Comparison of ENCODE assay signal across 2 cellular contexts in the genomic region with DNA sequence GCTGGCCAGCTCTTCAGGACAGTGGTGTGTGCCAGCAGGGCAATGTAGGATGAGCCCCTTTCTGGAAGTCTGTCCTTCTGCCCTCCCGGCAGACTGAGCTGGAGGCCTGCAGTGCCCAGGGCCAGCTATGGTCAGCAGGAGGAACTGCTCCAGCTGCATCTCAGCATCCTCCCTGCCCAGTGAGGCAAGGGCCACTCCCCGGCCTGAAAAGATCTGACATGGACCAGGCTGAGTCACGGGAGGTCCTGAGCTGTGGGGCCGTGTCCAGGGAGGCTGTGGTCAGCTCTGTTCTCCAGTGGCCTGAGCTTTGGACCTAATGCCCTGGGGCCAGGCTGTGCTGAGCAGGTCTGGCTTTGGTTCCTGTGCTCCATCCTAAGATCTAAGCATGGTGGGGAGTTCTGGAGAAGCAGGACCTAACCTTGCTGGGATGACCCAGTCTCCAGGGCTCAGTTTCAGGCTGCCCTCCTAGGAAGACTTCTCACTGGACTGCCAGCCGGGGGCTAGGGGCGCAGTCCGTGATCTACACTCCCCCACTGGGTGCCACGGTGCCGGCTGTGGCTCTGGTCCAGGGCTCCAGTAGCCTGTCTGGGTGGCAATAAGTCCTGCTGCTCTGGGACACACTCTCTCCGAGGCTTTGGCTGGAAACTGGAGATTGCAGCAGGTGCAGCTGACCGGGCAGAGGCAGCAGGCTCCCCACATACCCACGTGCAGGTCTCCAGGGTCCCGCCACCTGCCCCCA.
TF ChIP-seq lines count a peak whose summit lies in the region.

No MANE protein-coding gene starts in this region.

TF ChIP-seq in IMR-90, 13 proteins besides CTCF, POLR2A, EP300 and RAD21:
- TF ChIP-seq FOS (IDR thresholded peaks at IDR 0.05; ENCODE audit: low read depth, low read length), result no peak
- no peak for TF ChIP-seq CEBPB (IDR thresholded peaks at IDR 0.05; ENCODE audit: low read depth, low read length)
- TF ChIP-seq, protein P1, sequence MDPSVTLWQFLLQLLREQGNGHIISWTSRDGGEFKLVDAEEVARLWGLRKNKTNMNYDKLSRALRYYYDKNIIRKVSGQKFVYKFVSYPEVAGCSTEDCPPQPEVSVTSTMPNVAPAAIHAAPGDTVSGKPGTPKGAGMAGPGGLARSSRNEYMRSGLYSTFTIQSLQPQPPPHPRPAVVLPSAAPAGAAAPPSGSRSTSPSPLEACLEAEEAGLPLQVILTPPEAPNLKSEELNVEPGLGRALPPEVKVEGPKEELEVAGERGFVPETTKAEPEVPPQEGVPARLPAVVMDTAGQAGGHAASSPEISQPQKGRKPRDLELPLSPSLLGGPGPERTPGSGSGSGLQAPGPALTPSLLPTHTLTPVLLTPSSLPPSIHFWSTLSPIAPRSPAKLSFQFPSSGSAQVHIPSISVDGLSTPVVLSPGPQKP (IDR thresholded peaks at IDR 0.05; ENCODE audit: borderline replicate concordance, low read depth, low read length), result no peak
- no peak for TF ChIP-seq MAFK (IDR thresholded peaks at IDR 0.05; ENCODE audit: low read depth, low read length)
- no peak for TF ChIP-seq SMC3 (IDR thresholded peaks at IDR 0.05; ENCODE audit: low read depth, low read length)
- TF ChIP-seq MXI1 (IDR thresholded peaks at IDR 0.05; ENCODE audit: borderline replicate concordance, low read depth, low read length), result no peak
- TF ChIP-seq MAZ (IDR thresholded peaks at IDR 0.05; ENCODE audit: borderline replicate concordance, low read depth, low read length), result no peak
- no peak for TF ChIP-seq BHLHE40 (IDR thresholded peaks at IDR 0.05; ENCODE audit: low read depth, low read length)
- no peak for TF ChIP-seq RCOR1 (IDR thresholded peaks at IDR 0.05; ENCODE audit: insufficient replicate concordance, low read length)
- no peak for TF ChIP-seq RFX5 (IDR thresholded peaks at IDR 0.05; ENCODE audit: low read depth, low read length)
- TF ChIP-seq NFE2L2 (IDR thresholded peaks at IDR 0.05; ENCODE audit: low read depth, low read length), result no peak
- no peak for TF ChIP-seq CHD1 (IDR thresholded peaks at IDR 0.05; ENCODE audit: low read depth, low read length)
- TF ChIP-seq, protein P2, sequence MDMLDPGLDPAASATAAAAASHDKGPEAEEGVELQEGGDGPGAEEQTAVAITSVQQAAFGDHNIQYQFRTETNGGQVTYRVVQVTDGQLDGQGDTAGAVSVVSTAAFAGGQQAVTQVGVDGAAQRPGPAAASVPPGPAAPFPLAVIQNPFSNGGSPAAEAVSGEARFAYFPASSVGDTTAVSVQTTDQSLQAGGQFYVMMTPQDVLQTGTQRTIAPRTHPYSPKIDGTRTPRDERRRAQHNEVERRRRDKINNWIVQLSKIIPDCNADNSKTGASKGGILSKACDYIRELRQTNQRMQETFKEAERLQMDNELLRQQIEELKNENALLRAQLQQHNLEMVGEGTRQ (IDR thresholded peaks at IDR 0.05; ENCODE audit: low read depth, low read length), result no peak
TF ChIP-seq in IMR-90: peak in this region for 0.

TF ChIP-seq in H1, 55 proteins besides CTCF, POLR2A, EP300 and RAD21:
- TF ChIP-seq JUN (IDR thresholded peaks at IDR 0.05; ENCODE audit: low read depth, low read length), result no peak
- TF ChIP-seq TAF1 (IDR thresholded peaks at IDR 0.05; ENCODE audit: low read depth, low read length), result no peak
- TF ChIP-seq GABPA (IDR thresholded peaks at IDR 0.05; ENCODE audit: borderline replicate concordance, insufficient read depth, low read length), result no peak
- TF ChIP-seq SP1 (IDR thresholded peaks at IDR 0.05; ENCODE audit: low read depth, low read length), result no peak
- TF ChIP-seq NRF1 (IDR thresholded peaks at IDR 0.05; ENCODE audit: low read depth, low read length), result no peak
- no peak for TF ChIP-seq EZH2 (IDR thresholded peaks at IDR 0.05; ENCODE audit: low read depth, low read length, severe bottlenecking)
- no peak for TF ChIP-seq SP2 (IDR thresholded peaks at IDR 0.05; ENCODE audit: low read length)
